Comparison of ENCODE assay signal across 10 cellular contexts in the genomic region with DNA sequence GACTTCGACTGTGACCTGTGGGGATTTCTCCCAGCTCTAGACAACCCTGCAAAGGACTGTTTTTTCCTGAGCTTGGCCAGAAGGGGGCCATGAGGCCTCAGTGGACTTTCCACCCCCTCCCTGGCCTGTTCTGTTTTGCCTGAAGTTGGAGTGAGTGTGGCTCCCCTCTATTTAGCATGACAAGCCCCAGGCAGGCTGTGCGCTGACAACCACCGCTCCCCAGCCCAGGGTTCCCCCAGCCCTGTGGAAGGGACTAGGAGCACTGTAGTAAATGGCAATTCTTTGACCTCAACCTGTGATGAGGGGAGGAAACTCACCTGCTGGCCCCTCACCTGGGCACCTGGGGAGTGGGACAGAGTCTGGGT. TPM values are rescaled to one million over a fixed set of nuclear protein-coding genes. Genes with fewer than 3 reads are reported as not detected.
DNase-seq lines count a peak whose midpoint lies in the region; ATAC-seq and TF ChIP-seq lines count a peak whose summit lies in the region.
"Had no signal": no experiment of that assay in that cellular context is flagged by ENCODE, and none has a peak within 500 bp of the region (broad histone marks: within the 10 kb centered on the region; RNA-seq: fewer than 3 reads in every experiment).

No MANE protein-coding gene starts in this region.

- no peaks in the 10 kb centered on the region for H3K27me3 Mint-ChIP-seq in T-helper 2 cell treated with Interferon-gamma antibody and Interleukin-4, amounts not matched to agents 5 μg/mL and 100 μg/mL, for 36 hours (ENCODE audit: low read depth)
- H3K27me3 Mint-ChIP-seq in effector memory CD8-positive, alpha-beta T cell, result peaks cover 25 to 38% of the 10 kb centered on the region in 2 donors

- TF ChIP-seq POLR2A in heart left ventricle (IDR thresholded peaks at IDR 0.05) (no peak), gastrocnemius medialis (IDR thresholded peaks at IDR 0.05) (no peak)

- H3K4me3 Mint-ChIP-seq in T-helper 2 cell treated with Interferon-gamma antibody and Interleukin-4, amounts not matched to agents 5 μg/mL and 100 μg/mL, for 36 hours, result no peak overlapping the region
- no peak overlapping the region for H3K4me3 Mint-ChIP-seq in effector memory CD8-positive, alpha-beta T cell

- no peaks in the 10 kb centered on the region for H3K36me3 Mint-ChIP-seq in T-helper 2 cell treated with Interferon-gamma antibody and Interleukin-4, amounts not matched to agents 5 μg/mL and 100 μg/mL, for 36 hours (ENCODE audit: low read depth)
- H3K36me3 Mint-ChIP-seq in effector memory CD8-positive, alpha-beta T cell (ENCODE audit: insufficient read depth), result no peaks in the 10 kb centered on the region

- in situ Hi-C loops in gastrocnemius medialis (cut with MboI; ENCODE audit: low sequenced_read_pairs in 4 of 4), result no loop called here

- DNase-seq in GM03348 (ENCODE audit: low spot score) (peak; percentile 57), heart left ventricle (no peak), gastrocnemius medialis (no peak), NCI-H526 treated with DMSO at 0.1 percent for 48 hours (lab: John Stamatoyannopoulos, UW) (no peak), substantia nigra (lab: John Stamatoyannopoulos, UW) (no peak)
- DNase-seq in T-helper 2 cell treated with Interferon-gamma antibody and Interleukin-4, amounts not matched to agents 5 μg/mL and 100 μg/mL, for 36 hours (ENCODE audit: low spot score), result no peak
- no peak for DNase-seq in effector memory CD8-positive, alpha-beta T cell
- DNase-seq: GF-D8 had no signal

- H3K4me1 ChIP-seq in heart left ventricle, result peaks cover 0 to 37% (median 25%) of the 10 kb centered on the region in 12 donors
- H3K4me1 ChIP-seq in gastrocnemius medialis, result peaks cover 18 to 19% of the 10 kb centered on the region in 2 donors

- WGBS in heart left ventricle, 4 donors, result 73 to 89% (median 75%) methylated on average over 3 of the region's 3 CpGs

- H3K9me3 Mint-ChIP-seq in T-helper 2 cell treated with Interferon-gamma antibody and Interleukin-4, amounts not matched to agents 5 μg/mL and 100 μg/mL, for 36 hours, result no peaks in the 10 kb centered on the region
- no peaks in the 10 kb centered on the region for H3K9me3 Mint-ChIP-seq in effector memory CD8-positive, alpha-beta T cell

- peak overlapping the region in 1 of 12 donors; percentile 6 for H3K4me3 ChIP-seq in heart left ventricle
- H3K4me3 ChIP-seq in gastrocnemius medialis, result no peak overlapping the region
- H3K4me3 ChIP-seq: skin epidermis had no signal

- H3K36me3 ChIP-seq in heart left ventricle (no peaks in the 10 kb centered on the region), gastrocnemius medialis (no peaks in the 10 kb centered on the region)

- ATAC-seq in heart left ventricle, result peak in 2 of 4 donors; percentile 5 to 30
- ATAC-seq in gastrocnemius medialis, result peak in 1 of 2 donors; percentile 19
- no peak for ATAC-seq in effector memory CD8-positive, alpha-beta T cell (replicated peaks)

- TF ChIP-seq CTCF in VCaP (conservative IDR thresholded peaks at IDR 0.05) (peak; percentile 30; the same call in 1 of the 2 replicates), heart left ventricle (IDR thresholded peaks at IDR 0.05) (peak in 3 of 12 donors; percentile 26 to 44 (median 27)), gastrocnemius medialis (IDR thresholded peaks at IDR 0.05 in 4 of 5, conservative IDR thresholded peaks at IDR 0.05 in 1 of 5) (no peak)

- no peak overlapping the region for H3K27ac Mint-ChIP-seq in T-helper 2 cell treated with Interferon-gamma antibody and Interleukin-4, amounts not matched to agents 5 μg/mL and 100 μg/mL, for 36 hours
- peak overlapping the region in 1 of 2 donors; percentile 42 for H3K27ac Mint-ChIP-seq in effector memory CD8-positive, alpha-beta T cell

- H3K27ac ChIP-seq in VCaP (no peak overlapping the region), heart left ventricle (peak overlapping the region; percentile 38 to 90 (median 74)), gastrocnemius medialis (peak overlapping the region; percentile 73 to 86 (median 82)), substantia nigra (ENCODE audit: low read depth, low read length, poor library complexity, severe bottlenecking) (no peak overlapping the region)

- no peaks in the 10 kb centered on the region for H3K9me3 ChIP-seq in heart left ventricle
- H3K9me3 ChIP-seq in gastrocnemius medialis, result no peaks in the 10 kb centered on the region

- intact Hi-C loops in heart left ventricle (cut with DNase I), result loop anchor here in 1 of 10 donors (5.0 kb wide), 1 partner anchor 48 kb away; no protein-coding TSS in a partner anchor
- intact Hi-C loops in gastrocnemius medialis (cut with DNase I; ENCODE audit: low total_unique reads), result no loop called here

- no peaks in the 10 kb centered on the region for H3K4me1 Mint-ChIP-seq in T-helper 2 cell treated with Interferon-gamma antibody and Interleukin-4, amounts not matched to agents 5 μg/mL and 100 μg/mL, for 36 hours (ENCODE audit: low read depth)
- no peaks in the 10 kb centered on the region for H3K4me1 Mint-ChIP-seq in effector memory CD8-positive, alpha-beta T cell (ENCODE audit: low read depth in 2 of 2)

- peaks cover 0 to 3% (median 0%) of the 10 kb centered on the region in 9 donors for H3K27me3 ChIP-seq in heart left ventricle
- no peaks in the 10 kb centered on the region for H3K27me3 ChIP-seq in gastrocnemius medialis

RNA-seq across cellular contexts. Expression of gene NGFR, which starts 19.3 kb away (rescaled TPM):
- total RNA-seq in heart left ventricle (10 to 100 TPM in 5 of 9 donors, 1 to 10 TPM in 4; 2.3 to 16.8 (median 11.3) TPM), gastrocnemius medialis (1 to 10 TPM in 2 of 4 donors, under 1 TPM in 1, not detected in 1; 0.41 to 3.2 (median 1.0) TPM)
- polyA plus RNA-seq in heart left ventricle, result 1 to 10 TPM; 4.6 to 5.7 TPM

Comparison
In these comparisons a context has a peak if more than half of its experiments do, and no peak if none do; other contexts are left out.
1. H3K27ac ChIP-seq: peak in heart left ventricle (12 of 12) and gastrocnemius medialis (4 of 4); none in VCaP (single experiment) and substantia nigra (single experiment).